23 cellular contexts compared by ENCODE assay signal in genomic region chr1:199644912-199645311, GRCh38.
"Had no signal": no experiment of that assay in that cellular context is flagged by ENCODE, and none has a peak within 500 bp of the region (broad histone marks: within the 10 kb centered on the region; RNA-seq: fewer than 3 reads in every experiment).

No MANE protein-coding gene starts in this region.

- H3K27ac Mint-ChIP-seq: stimulated activated effector memory CD8-positive, alpha-beta T cell treated with anti-CD3 and anti-CD28 coated beads, Interleukin-12 subunit alpha, Interleukin-12 subunit beta, amount 100 ng/mL, for 72 hours; stimulated activated memory B cell treated with anti-CD40 and anti-IgM and Interleukin-4, amounts not matched to agents 10 μg/mL and 1 μg/mL and 100 μg/mL, for 72 hours; stimulated activated naive B cell treated with anti-CD40 and anti-IgM and Interleukin-4, amounts not matched to agents 10 μg/mL and 1 μg/mL and 100 μg/mL, for 72 hours; stimulated activated naive CD8-positive, alpha-beta T cell treated with anti-CD3 and anti-CD28 coated beads, Interleukin-15, amount 100 ng/mL, for 72 hours; stimulated activated naive CD8-positive, alpha-beta T cell treated with anti-CD3 and anti-CD28 coated beads, Interleukin-15, Interleukin-2, amounts not matched to agents 100 ng/mL and 50 ng/mL, for 24 hours; type B pancreatic cell had no signal

- ATAC-seq: stimulated activated effector memory CD8-positive, alpha-beta T cell treated with anti-CD3 and anti-CD28 coated beads, Interleukin-12 subunit alpha, Interleukin-12 subunit beta, amount 100 ng/mL, for 72 hours; stimulated activated memory B cell treated with anti-CD40 and anti-IgM and Interleukin-4, amounts not matched to agents 10 μg/mL and 1 μg/mL and 100 μg/mL, for 72 hours; stimulated activated naive B cell treated with anti-CD40 and anti-IgM and Interleukin-4, amounts not matched to agents 10 μg/mL and 1 μg/mL and 100 μg/mL, for 72 hours; stimulated activated naive CD8-positive, alpha-beta T cell treated with anti-CD3 and anti-CD28 coated beads, Interleukin-15, amount 100 ng/mL, for 72 hours; stimulated activated naive CD8-positive, alpha-beta T cell treated with anti-CD3 and anti-CD28 coated beads, Interleukin-15, Interleukin-2, amounts not matched to agents 100 U/mL and 50 U/mL, for 24 hours; upper lobe of right lung had no signal

- H3K36me3 Mint-ChIP-seq: stimulated activated effector memory CD8-positive, alpha-beta T cell treated with anti-CD3 and anti-CD28 coated beads, Interleukin-12 subunit alpha, Interleukin-12 subunit beta, amount 100 ng/mL, for 72 hours; stimulated activated memory B cell treated with anti-CD40 and anti-IgM and Interleukin-4, amounts not matched to agents 10 μg/mL and 1 μg/mL and 100 μg/mL, for 72 hours; type B pancreatic cell had no signal

- H3K4me1 Mint-ChIP-seq: stimulated activated effector memory CD8-positive, alpha-beta T cell treated with anti-CD3 and anti-CD28 coated beads, Interleukin-12 subunit alpha, Interleukin-12 subunit beta, amount 100 ng/mL, for 72 hours; stimulated activated memory B cell treated with anti-CD40 and anti-IgM and Interleukin-4, amounts not matched to agents 10 μg/mL and 1 μg/mL and 100 μg/mL, for 72 hours; stimulated activated naive B cell treated with anti-CD40 and anti-IgM and Interleukin-4, amounts not matched to agents 10 μg/mL and 1 μg/mL and 100 μg/mL, for 72 hours; stimulated activated naive CD8-positive, alpha-beta T cell treated with anti-CD3 and anti-CD28 coated beads, Interleukin-15, amount 100 ng/mL, for 72 hours had no signal

- H3K4me3 Mint-ChIP-seq: stimulated activated effector memory CD8-positive, alpha-beta T cell treated with anti-CD3 and anti-CD28 coated beads, Interleukin-12 subunit alpha, Interleukin-12 subunit beta, amount 100 ng/mL, for 72 hours; stimulated activated memory B cell treated with anti-CD40 and anti-IgM and Interleukin-4, amounts not matched to agents 10 μg/mL and 1 μg/mL and 100 μg/mL, for 72 hours; stimulated activated naive B cell treated with anti-CD40 and anti-IgM and Interleukin-4, amounts not matched to agents 10 μg/mL and 1 μg/mL and 100 μg/mL, for 72 hours; stimulated activated naive CD8-positive, alpha-beta T cell treated with anti-CD3 and anti-CD28 coated beads, Interleukin-15, amount 100 ng/mL, for 72 hours; stimulated activated naive CD8-positive, alpha-beta T cell treated with anti-CD3 and anti-CD28 coated beads, Interleukin-15, Interleukin-2, amounts not matched to agents 100 ng/mL and 50 ng/mL, for 24 hours; type B pancreatic cell had no signal

- H3K27me3 Mint-ChIP-seq: stimulated activated naive CD8-positive, alpha-beta T cell treated with anti-CD3 and anti-CD28 coated beads, Interleukin-15, amount 100 ng/mL, for 72 hours had no signal

- DNase-seq: stimulated activated CD4-positive, alpha-beta T cell treated with anti-CD3 and anti-CD28 coated beads, Interleukin-2, amount 100 ng/mL, for 48 hours; stimulated activated CD4-positive, alpha-beta T cell treated with anti-CD3 and anti-CD28 coated beads, Interleukin-4, amount 100 ng/mL, for 1 hour; stimulated activated CD4-positive, alpha-beta T cell treated with anti-CD3 and anti-CD28 coated beads, Interleukin-4, amount 100 ng/mL, for 24 hours; stimulated activated CD4-positive, alpha-beta T cell treated with anti-CD3 and anti-CD28 coated beads, Interleukin-4, amount 100 ng/mL, for 4 hours; stimulated activated CD8-positive, alpha-beta memory T cell treated with anti-CD3 and anti-CD28 coated beads, Interleukin-4, amount 100 ng/mL, for 48 hours; stimulated activated naive B cell treated with anti-CD40 and anti-IgM and Interleukin-4, amounts not matched to agents 10 μg/mL and 1 μg/mL and 100 μg/mL, for 72 hours; stimulated activated naive CD4-positive, alpha-beta T cell; stimulated activated naive CD4-positive, alpha-beta T cell treated with Interleukin-2 at 50 U/mL for 16 hours; stimulated activated naive CD8-positive, alpha-beta T cell treated with anti-CD3 and anti-CD28 coated beads, Interleukin-15, amount 100 ng/mL, for 72 hours; stimulated activated naive CD8-positive, alpha-beta T cell treated with anti-CD3 and anti-CD28 coated beads, Interleukin-15, Interleukin-2, amounts not matched to agents 100 U/mL and 50 U/mL, for 24 hours; stomach; substantia nigra; testis; thyroid gland; tibial artery; transverse colon; upper lobe of left lung; upper lobe of right lung; uterus had no signal
